ENCODE assay signal across 9 cellular contexts in the genomic region with DNA sequence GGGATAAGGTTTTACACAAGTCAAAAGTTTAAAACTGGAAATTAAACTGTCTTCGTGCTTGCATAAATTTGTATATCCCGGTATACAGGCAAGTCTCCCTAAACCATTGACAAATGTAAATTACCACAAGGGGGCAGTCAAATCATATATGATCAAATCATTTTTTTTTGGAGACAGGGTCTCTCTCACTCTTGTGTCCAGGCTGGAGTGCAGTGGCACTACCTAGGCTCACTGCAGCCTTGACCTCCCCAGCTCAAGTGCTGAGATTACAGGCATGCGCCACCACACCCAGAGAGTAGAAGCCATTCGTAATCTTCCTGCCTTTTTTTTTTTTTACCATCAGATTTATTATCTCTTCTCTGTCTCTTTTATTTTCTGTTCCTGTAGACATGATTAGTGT. TPM values are rescaled to one million over a fixed set of nuclear protein-coding genes. Genes with fewer than 3 reads are reported as not detected.
DNase-seq lines count a peak whose midpoint lies in the region; ATAC-seq, FAIRE-seq and TF ChIP-seq lines count a peak whose summit lies in the region.
"Had no signal": no experiment of that assay in that cellular context is flagged by ENCODE, and none has a peak within 500 bp of the region (broad histone marks: within the 10 kb centered on the region; RNA-seq: fewer than 3 reads in every experiment).

No MANE protein-coding gene starts in this region.

- intact Hi-C loops in body of pancreas (cut with DNase I), result no loop called here

- in situ Hi-C loops in G401 (cut with HindIII; ENCODE audit: low sequenced_read_pairs), result no loop called here

- TF ChIP-seq EP300 in A549 (IDR thresholded peaks at IDR 0.05) (no peak), upper lobe of left lung (IDR thresholded peaks at IDR 0.05) (no peak)

- TF ChIP-seq POLR2A in A549 (IDR thresholded peaks at IDR 0.05; ENCODE audit: low read length) (no peak), body of pancreas (IDR thresholded peaks at IDR 0.05) (no peak), upper lobe of left lung (IDR thresholded peaks at IDR 0.05) (no peak)

- H3K36me3 ChIP-seq in body of pancreas (replicated peaks in 1 of 2; ENCODE audit: insufficient read depth in 1 of 2, low read depth in 2 of 2), result no peaks in the 10 kb centered on the region
- peaks cover 2% of the 10 kb centered on the region for H3K36me3 ChIP-seq in kidney epithelial cell (ENCODE audit: control insufficient read depth, insufficient read depth, low read length)
- H3K36me3 ChIP-seq in upper lobe of left lung, result no peaks in the 10 kb centered on the region

- H3K4me1 ChIP-seq in A549 (peaks cover 10% of the 10 kb centered on the region; the same call in 1 of the 3 replicates), body of pancreas (no peaks in the 10 kb centered on the region), upper lobe of left lung (no peaks in the 10 kb centered on the region)
- H3K4me1 ChIP-seq: HAP-1 had no signal

- no peak overlapping the region for H3K4me2 ChIP-seq in A549

- CTCF ChIA-PET in A549 (lab: Yijun Ruan, JAX), result interaction anchor here (0.7 to 6.8 kb wide), 35 partner anchors 8 to 370 kb away, joined by 3 to 113 read pairs (median 5); partner anchors contain the start of genes GJD3 and TOP2A

- TF ChIP-seq RAD21 in A549 (conservative IDR thresholded peaks at IDR 0.05 in 1 of 2, IDR thresholded peaks at IDR 0.05 in 1 of 2), result peak; percentile 50 to 72

- H3K4me3 ChIP-seq in A549 (no peak overlapping the region), body of pancreas (no peak overlapping the region), kidney epithelial cell (ENCODE audit: low read depth, low read length) (no peak overlapping the region), upper lobe of left lung (no peak overlapping the region)
- H3K4me3 ChIP-seq: HAP-1 had no signal

- peak; percentile 67 to 78 for DNase-seq in A549 (ENCODE audit: low read depth in 1 of 2, low spot score in 1 of 2)
- DNase-seq in G401 (ENCODE audit: low spot score), result peak; percentile 73
- DNase-seq in NCI-H2227 (lab: John Stamatoyannopoulos, UW; ENCODE audit: unreplicated experiment), result peak; percentile 79
- DNase-seq in body of pancreas, result no peak
- DNase-seq in kidney epithelial cell (ENCODE audit: low read depth), result no peak
- DNase-seq in upper lobe of left lung, result no peak
- no peak for DNase-seq in GM19240 (ENCODE audit: insufficient read length, low spot score)

- peak; percentile 49 for FAIRE-seq in A549 (lab: Jason Lieb, UNC)

- peak overlapping the region; percentile 27 to 44; a peak in 3 of 6 replicates for H3K27ac ChIP-seq in A549
- H3K27ac ChIP-seq in body of pancreas, result no peak overlapping the region
- no peak overlapping the region for H3K27ac ChIP-seq in upper lobe of left lung

- H3K9me3 ChIP-seq in A549 (no peaks in the 10 kb centered on the region), body of pancreas (no peaks in the 10 kb centered on the region), upper lobe of left lung (no peaks in the 10 kb centered on the region)
- H3K9me3 ChIP-seq: HAP-1 had no signal

- H3K27me3 ChIP-seq in body of pancreas (no peaks in the 10 kb centered on the region), kidney epithelial cell (ENCODE audit: control insufficient read depth, insufficient read depth, low read length) (no peaks in the 10 kb centered on the region), upper lobe of left lung (no peaks in the 10 kb centered on the region)

- peak; percentile 86 to 91; a peak in 5 of 6 replicates for ATAC-seq in A549
- ATAC-seq in body of pancreas, result peak; percentile 68
- peak in 1 of 2 donors; percentile 62 for ATAC-seq in upper lobe of left lung (ENCODE audit: low FRiP score in 2 of 2)
- no peak for ATAC-seq in HG03097 (IDR thresholded peaks at IDR 0.05; ENCODE audit: low FRiP score, unreplicated experiment)

- POLR2A ChIA-PET in A549 (lab: Yijun Ruan, JAX), result no interaction called here

- 68% methylated on average over 4 of the region's 4 CpGs for WGBS in A549 (ENCODE audit: missing lambda C conversion rate)
- 42 to 50% methylated on average over 4 of the region's 4 CpGs for WGBS in body of pancreas, 2 donors
- 45 to 51% methylated on average over 4 of the region's 4 CpGs for WGBS in upper lobe of left lung, 2 donors

- peak; percentile 85 for TF ChIP-seq CTCF in A549 (IDR thresholded peaks at IDR 0.05)
- TF ChIP-seq CTCF in body of pancreas (IDR thresholded peaks at IDR 0.05), result peak in 6 of 7 experiments; percentile 46 to 66 (median 53)
- TF ChIP-seq CTCF in kidney epithelial cell (IDR thresholded peaks at IDR 0.05; ENCODE audit: insufficient read depth, low read length, poor library complexity, severe bottlenecking), result peak; percentile 40
- TF ChIP-seq CTCF in upper lobe of left lung (IDR thresholded peaks at IDR 0.05), result peak in 5 of 6 experiments; percentile 36 to 54 (median 50)

TF ChIP-seq in A549, 52 proteins besides CTCF, POLR2A, EP300 and RAD21:
- TF ChIP-seq EHF (CRISPR knock-in tag; IDR thresholded peaks at IDR 0.05) (no peak), SMC3 (IDR thresholded peaks at IDR 0.05) (peak; percentile 66)

RNA-seq across cellular contexts. Expression of gene TOP2A, which starts 18.5 kb away (rescaled TPM):
- polyA plus RNA-seq in A549 (2011; rRNA removed), result 273 and 416 TPM in 2 replicates
- polyA plus RNA-seq in A549 (2012; cell fraction: cytosol; rRNA removed), result 78.4 and 82.0 TPM in 2 replicates
- 75.2 and 121 TPM in 2 replicates for polyA plus RNA-seq in A549 (2012; cell fraction: nucleus; rRNA removed)
- polyA plus RNA-seq in A549 (2017; fragmentation: RNase III; extraction: RNeasy Plus Mini Kit Qiagen cat#74134 plus additional on column Dnase treatment), result 210 to 241 TPM (median 226 TPM) in 3 replicates
- 83.1 and 83.3 TPM in 2 replicates for polyA minus RNA-seq in A549 (2011; rRNA and poly(A)+ RNA removed)
- 133 and 277 TPM in 2 replicates for total RNA-seq in G401 (2014; rRNA removed; shearing (Covaris generic))
- total RNA-seq in body of pancreas, result under 1 TPM in 1 of 2 donors, not detected in 1; 0.33 TPM
- total RNA-seq in kidney epithelial cell, result 14.9 and 17.4 TPM in 2 replicates
- total RNA-seq in upper lobe of left lung, result 10 to 100 TPM in 2 of 6 donors, 1 to 10 TPM in 3, under 1 TPM in 1; under 0.01 to 14.5 (median 6.2) TPM

RNA-seq across cellular contexts. Expression of gene GJD3, which starts 34.6 kb away (rescaled TPM):
- polyA plus RNA-seq in A549 (2011; rRNA removed) (0.09 TPM in 1 of 2 replicates, not detected in the other), A549 (2017; fragmentation: RNase III; extraction: RNeasy Plus Mini Kit Qiagen cat#74134 plus additional on column Dnase treatment) (0.40 to 1.2 TPM (median 0.70 TPM) in 3 replicates)
- polyA plus RNA-seq in A549 (2012; cell fraction: cytosol; rRNA removed), result 0.21 and 0.41 TPM in 2 replicates
- 0.36 and 0.82 TPM in 2 replicates for polyA plus RNA-seq in A549 (2012; cell fraction: nucleus; rRNA removed)
- polyA minus RNA-seq in A549 (2011; rRNA and poly(A)+ RNA removed), result not detected in 2 replicates
- not detected in 2 replicates for total RNA-seq in G401 (2014; rRNA removed; shearing (Covaris generic))
- total RNA-seq in body of pancreas (1 to 10 TPM in 1 of 2 donors, not detected in 1; 1.3 TPM), kidney epithelial cell (1.1 TPM in 1 of 2 replicates, not detected in the other), upper lobe of left lung (1 to 10 TPM in 4 of 6 donors, not detected in 2; 1.7 to 8.4 (median 4.5) TPM)

RNA-seq across cellular contexts. Expression of gene IGFBP4, which starts 44.1 kb away (rescaled TPM):
- polyA plus RNA-seq in A549 (2011; rRNA removed) (1,080 and 1,577 TPM in 2 replicates), A549 (2017; fragmentation: RNase III; extraction: RNeasy Plus Mini Kit Qiagen cat#74134 plus additional on column Dnase treatment) (1,501 to 1,941 TPM (median 1,829 TPM) in 3 replicates)
- 1,069 and 1,422 TPM in 2 replicates for polyA plus RNA-seq in A549 (2012; cell fraction: cytosol; rRNA removed)
- 982 and 1,044 TPM in 2 replicates for polyA plus RNA-seq in A549 (2012; cell fraction: nucleus; rRNA removed)
- 1,444 and 1,452 TPM in 2 replicates for polyA minus RNA-seq in A549 (2011; rRNA and poly(A)+ RNA removed)
- total RNA-seq in G401 (2014; rRNA removed; shearing (Covaris generic)), result 44.6 and 46.2 TPM in 2 replicates
- total RNA-seq in body of pancreas (100 to 1,000 TPM in 1 of 2 donors, 10 to 100 TPM in 1; 88.7 to 315 TPM), kidney epithelial cell (53.6 and 59.8 TPM in 2 replicates), upper lobe of left lung (100 to 1,000 TPM in 4 of 6 donors, 10 to 100 TPM in 2; 80.7 to 524 (median 169) TPM)

Comparison
In these comparisons a context has a peak if more than half of its experiments do, and no peak if none do; other contexts are left out.
1. DNase-seq: peak in A549 (2 of 2), G401 (single experiment) and NCI-H2227 (single experiment); none in body of pancreas (0 of 4), kidney epithelial cell (single experiment), upper lobe of left lung (0 of 2) and GM19240 (single experiment).
2. H3K27ac ChIP-seq: peak in A549 (2 of 2); none in body of pancreas (0 of 4) and upper lobe of left lung (0 of 4).
3. Peak in every context shown above with its lines, with median percentiles within 50 percentile points of each other: CTCF ChIP-seq.